8 cellular contexts compared by ENCODE assay signal in the genomic region with DNA sequence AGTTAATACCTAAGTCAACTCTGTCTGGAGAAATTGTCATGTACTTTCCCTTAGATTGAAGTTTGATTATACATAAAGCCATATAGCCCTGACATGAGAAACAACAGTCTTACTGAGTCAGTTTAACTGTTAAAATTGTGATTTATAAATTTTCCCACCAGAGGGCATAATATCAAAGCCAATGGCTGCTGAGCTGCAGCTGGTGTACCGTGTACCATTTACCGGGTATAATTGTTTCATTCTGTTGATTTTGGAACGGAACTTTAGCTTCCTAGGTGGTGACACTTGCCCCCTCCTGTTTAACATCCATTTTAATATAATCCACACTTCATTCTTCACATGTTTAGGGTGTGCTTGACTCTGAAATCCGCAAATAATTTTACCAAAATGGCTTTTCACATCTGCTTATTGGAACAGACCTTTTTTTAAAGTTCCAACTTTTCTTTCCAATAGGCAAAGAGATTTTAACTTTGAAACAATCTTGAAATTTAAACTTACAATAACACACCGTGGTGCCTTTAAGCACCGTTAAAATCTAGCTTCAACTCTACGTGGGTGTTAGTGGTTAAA.
DNase-seq lines count a peak whose midpoint lies in the region; ATAC-seq lines count a peak whose summit lies in the region.

No MANE protein-coding gene starts in this region.

- H3K4me3 ChIP-seq in duodenal mucosa (ENCODE audit: low read depth in 1 of 2, low read length in 2 of 2) (no peak overlapping the region), mesenchymal stem cell (ENCODE audit: insufficient read depth in 1 of 2, low read depth in 1 of 2, low read length in 2 of 2) (peak overlapping the region in 1 of 2 experiments; percentile 63)

- no peak overlapping the region for H3K14ac ChIP-seq in mesenchymal stem cell (ENCODE audit: low read length in 2 of 2)

- no peaks in the 10 kb centered on the region for H3K79me1 ChIP-seq in mesenchymal stem cell (replicated peaks; ENCODE audit: low read length, poor library complexity, severe bottlenecking)

- no peaks in the 10 kb centered on the region for H3K27me3 ChIP-seq in duodenal mucosa (ENCODE audit: control insufficient read depth in 1 of 2, insufficient read depth in 2 of 2, low read length in 2 of 2)
- no peaks in the 10 kb centered on the region for H3K27me3 ChIP-seq in mesenchymal stem cell (ENCODE audit: control insufficient read depth in 1 of 2, insufficient read depth in 1 of 2, low read length in 2 of 2)

- H3K9ac ChIP-seq in duodenal mucosa (ENCODE audit: low read depth in 1 of 2, low read length in 2 of 2) (no peak overlapping the region), mesenchymal stem cell (ENCODE audit: low read length) (peak overlapping the region; percentile 73)

- H3K4ac ChIP-seq in mesenchymal stem cell (ENCODE audit: low read depth in 1 of 2, low read length in 2 of 2) = no peak overlapping the region

- no peak overlapping the region for H2BK15ac ChIP-seq in mesenchymal stem cell (ENCODE audit: low read depth, poor library complexity, severe bottlenecking)

- no peak overlapping the region for H3K4me3 Mint-ChIP-seq in T-helper 2 cell treated with Interferon-gamma antibody and Interleukin-4, amounts not matched to agents 5 μg/mL and 100 μg/mL, for 36 hours

- no peaks in the 10 kb centered on the region for H3K36me3 Mint-ChIP-seq in T-helper 2 cell treated with Interferon-gamma antibody and Interleukin-4, amounts not matched to agents 5 μg/mL and 100 μg/mL, for 36 hours (ENCODE audit: low read depth)

- H3K23ac ChIP-seq in mesenchymal stem cell (ENCODE audit: low read length in 2 of 2) = no peak overlapping the region

- no peak overlapping the region for H3K4me2 ChIP-seq in mesenchymal stem cell (ENCODE audit: low read length, poor library complexity, severe bottlenecking)

- 30% methylated on average over 4 of the region's 7 CpGs for WGBS in mesenchymal stem cell

- peaks cover 3% of the 10 kb centered on the region for H3K4me1 Mint-ChIP-seq in T-helper 2 cell treated with Interferon-gamma antibody and Interleukin-4, amounts not matched to agents 5 μg/mL and 100 μg/mL, for 36 hours (ENCODE audit: low read depth)

- H2BK5ac ChIP-seq in mesenchymal stem cell (ENCODE audit: low read depth, low read length, poor library complexity, severe bottlenecking) = no peak overlapping the region

- no peak overlapping the region for H2BK12ac ChIP-seq in mesenchymal stem cell (ENCODE audit: low read length in 2 of 2)

- no peak overlapping the region for H3K18ac ChIP-seq in mesenchymal stem cell (ENCODE audit: low read depth in 1 of 2, low read length in 2 of 2)

- no peaks in the 10 kb centered on the region for H3K9me3 ChIP-seq in duodenal mucosa (ENCODE audit: control insufficient read depth in 1 of 2, low read length in 2 of 2)
- no peaks in the 10 kb centered on the region for H3K9me3 ChIP-seq in mesenchymal stem cell (ENCODE audit: control insufficient read depth, low read length)

- no peak overlapping the region for H4K91ac ChIP-seq in mesenchymal stem cell (ENCODE audit: low read length)

- H3K27ac ChIP-seq in duodenal mucosa (ENCODE audit: low read depth, low read length) (peak overlapping the region; percentile 10), mesenchymal stem cell (ENCODE audit: low read length, poor library complexity, severe bottlenecking) (no peak overlapping the region)

- H2AFZ ChIP-seq in mesenchymal stem cell (ENCODE audit: low read depth, low read length) = no peak overlapping the region

- H2AK5ac ChIP-seq in mesenchymal stem cell (ENCODE audit: low read length, severe bottlenecking) = no peak overlapping the region

- no peak overlapping the region for H4K8ac ChIP-seq in mesenchymal stem cell (ENCODE audit: low read length)

- H3K27me3 Mint-ChIP-seq in T-helper 2 cell treated with Interferon-gamma antibody and Interleukin-4, amounts not matched to agents 5 μg/mL and 100 μg/mL, for 36 hours (ENCODE audit: low read depth) = no peaks in the 10 kb centered on the region

- H2BK120ac ChIP-seq in mesenchymal stem cell (ENCODE audit: low read depth, low read length) = no peak overlapping the region

- peak; percentile 92 for ATAC-seq in GM21447 (IDR thresholded peaks at IDR 0.05; ENCODE audit: unreplicated experiment)

- DNase-seq in NCI-H82 (lab: John Stamatoyannopoulos, UW) (peak; percentile 72), NCI-H82 treated with DMSO at 0.1 percent for 48 hours (lab: John Stamatoyannopoulos, UW; ENCODE audit: unreplicated experiment) (no peak), HT-29 (ENCODE audit: low spot score) (peak; percentile 57), OCI-M1 (lab: John Stamatoyannopoulos, UW) (peak; percentile 88), mesenchymal stem cell (peak; percentile 40)
- no peak for DNase-seq in T-helper 2 cell treated with Interferon-gamma antibody and Interleukin-4, amounts not matched to agents 5 μg/mL and 100 μg/mL, for 36 hours (ENCODE audit: low spot score)

- H3K4me1 ChIP-seq in duodenal mucosa (ENCODE audit: control insufficient read depth in 1 of 2, insufficient read depth in 2 of 2, low read length in 2 of 2) = no peaks in the 10 kb centered on the region
- no peaks in the 10 kb centered on the region for H3K4me1 ChIP-seq in mesenchymal stem cell (ENCODE audit: control insufficient read depth, insufficient read depth, low read depth, low read length)

- H3K27ac Mint-ChIP-seq in T-helper 2 cell treated with Interferon-gamma antibody and Interleukin-4, amounts not matched to agents 5 μg/mL and 100 μg/mL, for 36 hours = no peak overlapping the region

- H3K9me3 Mint-ChIP-seq in T-helper 2 cell treated with Interferon-gamma antibody and Interleukin-4, amounts not matched to agents 5 μg/mL and 100 μg/mL, for 36 hours = no peaks in the 10 kb centered on the region

- H3K36me3 ChIP-seq in duodenal mucosa (ENCODE audit: control insufficient read depth in 1 of 2, insufficient read depth in 2 of 2, low read length in 2 of 2) = no peaks in the 10 kb centered on the region
- H3K36me3 ChIP-seq in mesenchymal stem cell (ENCODE audit: control insufficient read depth in 1 of 2, insufficient read depth in 2 of 2, low read depth in 1 of 2, low read length in 2 of 2) = no peaks in the 10 kb centered on the region

Comparison
In these comparisons a context has a peak if more than half of its experiments do, and no peak if none do; other contexts are left out.
1. DNase-seq: peak in NCI-H82 (single experiment), HT-29 (single experiment), OCI-M1 (single experiment) and mesenchymal stem cell (single experiment); none in NCI-H82 treated with DMSO at 0.1 percent for 48 hours (single experiment) and T-helper 2 cell treated with Interferon-gamma antibody and Interleukin-4, amounts not matched to agents 5 μg/mL and 100 μg/mL, for 36 hours (single experiment).